13 cellular contexts compared by ENCODE assay signal in the genomic region with DNA sequence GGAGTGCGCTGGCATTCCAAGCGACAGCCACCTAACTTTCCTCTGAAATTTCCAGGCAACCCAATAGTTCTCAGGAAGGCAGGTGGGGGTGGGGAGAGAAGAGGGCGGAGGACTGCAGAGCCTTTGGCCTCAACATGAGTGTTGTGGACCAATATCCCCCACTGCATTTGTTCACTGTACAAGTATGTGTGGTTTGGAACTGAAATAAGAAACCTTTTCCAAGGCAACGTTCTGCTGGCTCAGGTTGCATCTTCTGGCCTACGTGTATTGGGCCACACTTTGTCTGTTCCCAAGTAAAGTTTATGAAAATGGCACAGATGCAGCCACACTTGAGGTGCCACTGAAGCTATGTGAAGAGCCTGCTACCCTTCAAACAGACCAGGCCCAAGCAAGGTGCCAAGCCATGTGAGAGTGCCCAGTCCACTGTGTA.
DNase-seq lines count a peak whose midpoint lies in the region; ATAC-seq, FAIRE-seq and TF ChIP-seq lines count a peak whose summit lies in the region.
"Had no signal": no experiment of that assay in that cellular context is flagged by ENCODE, and none has a peak within 500 bp of the region (broad histone marks: within the 10 kb centered on the region; RNA-seq: fewer than 3 reads in every experiment).

No MANE protein-coding gene starts in this region.

- no peak for FAIRE-seq in H54 (lab: Jason Lieb, UNC)
- FAIRE-seq: colon, GM12891 had no signal

- H4K20me1 ChIP-seq in osteoblast (ENCODE audit: insufficient read depth, low read length), result no peaks in the 10 kb centered on the region

- no peaks in the 10 kb centered on the region for H3K27me3 Mint-ChIP-seq in T-helper 2 cell treated with Interferon-gamma antibody and Interleukin-4, amounts not matched to agents 5 μg/mL and 100 μg/mL, for 36 hours (ENCODE audit: low read depth)

- peak overlapping the region; percentile 23 for H3K4me2 ChIP-seq in osteoblast (ENCODE audit: insufficient read depth, low read length)

- TF ChIP-seq CTCF in AG10803 (conservative IDR thresholded peaks at IDR 0.05; ENCODE audit: low read length), result no peak
- TF ChIP-seq CTCF in fibroblast of the aortic adventitia (IDR thresholded peaks at IDR 0.05; ENCODE audit: insufficient read depth, low read length), result no peak
- TF ChIP-seq CTCF in osteoblast (IDR thresholded peaks at IDR 0.05; ENCODE audit: extremely low read depth, low read depth, low read length), result no peak

- no peak overlapping the region for H3K4me3 Mint-ChIP-seq in T-helper 2 cell treated with Interferon-gamma antibody and Interleukin-4, amounts not matched to agents 5 μg/mL and 100 μg/mL, for 36 hours

- no peak overlapping the region for H3K27ac ChIP-seq in SJCRH30
- H3K27ac ChIP-seq in osteoblast (ENCODE audit: low read depth, low read length), result peak overlapping the region; percentile 82

- H3K4me3 ChIP-seq in AG10803 (ENCODE audit: low read length), result no peak overlapping the region
- no peak overlapping the region for H3K4me3 ChIP-seq in SJCRH30
- peak overlapping the region; percentile 28 for H3K4me3 ChIP-seq in fibroblast of the aortic adventitia (ENCODE audit: low read depth, low read length)
- H3K4me3 ChIP-seq in osteoblast (ENCODE audit: insufficient read depth, low read length), result no peak overlapping the region

- H3K9me3 ChIP-seq in SJCRH30 (replicated peaks), result no peaks in the 10 kb centered on the region
- no peaks in the 10 kb centered on the region for H3K9me3 ChIP-seq in osteoblast (ENCODE audit: low read depth, low read length)
- H3K9me3 ChIP-seq: BE2C had no signal

- H3K4me1 Mint-ChIP-seq in T-helper 2 cell treated with Interferon-gamma antibody and Interleukin-4, amounts not matched to agents 5 μg/mL and 100 μg/mL, for 36 hours (ENCODE audit: low read depth), result peaks cover 21% of the 10 kb centered on the region

- H3K9me3 Mint-ChIP-seq in T-helper 2 cell treated with Interferon-gamma antibody and Interleukin-4, amounts not matched to agents 5 μg/mL and 100 μg/mL, for 36 hours, result no peaks in the 10 kb centered on the region

- no peak overlapping the region for H2AFZ ChIP-seq in osteoblast (ENCODE audit: low read length)

- TF ChIP-seq POLR2A in H54 (IDR thresholded peaks at IDR 0.05; ENCODE audit: low read depth, low read length), result no peak

- H3K36me3 ChIP-seq in SJCRH30 (peaks cover 10% of the 10 kb centered on the region), osteoblast (ENCODE audit: insufficient read depth, low read length) (peaks cover 3% of the 10 kb centered on the region)
- H3K36me3 ChIP-seq: BE2C had no signal

- no peak for ATAC-seq in HG03460 (IDR thresholded peaks at IDR 0.05; ENCODE audit: unreplicated experiment)

- no peaks in the 10 kb centered on the region for H3K79me2 ChIP-seq in osteoblast (ENCODE audit: insufficient read depth, low read length)

- H3K36me3 Mint-ChIP-seq in T-helper 2 cell treated with Interferon-gamma antibody and Interleukin-4, amounts not matched to agents 5 μg/mL and 100 μg/mL, for 36 hours (ENCODE audit: low read depth), result peaks cover 44% of the 10 kb centered on the region

- H3K4me1 ChIP-seq in SJCRH30 (peaks cover 24% of the 10 kb centered on the region), osteoblast (ENCODE audit: insufficient read depth, low read length) (peaks cover 56% of the 10 kb centered on the region)
- H3K4me1 ChIP-seq: BE2C had no signal

- DNase-seq in AG10803 (ENCODE audit: low read depth), result peak; percentile 97
- DNase-seq in SJCRH30, result peak; percentile 53 to 69
- DNase-seq in fibroblast of the aortic adventitia (ENCODE audit: low read depth), result peak; percentile 98
- DNase-seq in osteoblast (ENCODE audit: insufficient read length, low spot score, missing footprints), result no peak
- no peak for DNase-seq in T-helper 2 cell treated with Interferon-gamma antibody and Interleukin-4, amounts not matched to agents 5 μg/mL and 100 μg/mL, for 36 hours (ENCODE audit: low spot score)
- no peak for DNase-seq in H54 (ENCODE audit: insufficient read length, low spot score)
- DNase-seq in pons (ENCODE audit: low spot score), result no peak
- DNase-seq: BE2C; NCI-H2081 treated with DMSO at 0.1 percent for 48 hours; stimulated activated CD8-positive, alpha-beta memory T cell treated with anti-CD3 and anti-CD28 coated beads, Interleukin-4, amount 100 ng/mL, for 48 hours had no signal

- H3K27me3 ChIP-seq in SJCRH30 (no peaks in the 10 kb centered on the region), osteoblast (ENCODE audit: insufficient read depth, low read length) (no peaks in the 10 kb centered on the region)
- H3K27me3 ChIP-seq: BE2C had no signal

- H3K27ac Mint-ChIP-seq in T-helper 2 cell treated with Interferon-gamma antibody and Interleukin-4, amounts not matched to agents 5 μg/mL and 100 μg/mL, for 36 hours, result no peak overlapping the region

Comparison
In these comparisons a context has a peak if more than half of its experiments do, and no peak if none do; other contexts are left out.
1. DNase-seq: peak in AG10803 (single experiment), SJCRH30 (2 of 2) and fibroblast of the aortic adventitia (single experiment); none in osteoblast (single experiment), T-helper 2 cell treated with Interferon-gamma antibody and Interleukin-4, amounts not matched to agents 5 μg/mL and 100 μg/mL, for 36 hours (single experiment), H54 (single experiment) and pons (single experiment).